ENCODE assay signal across 19 cellular contexts in the genomic region with DNA sequence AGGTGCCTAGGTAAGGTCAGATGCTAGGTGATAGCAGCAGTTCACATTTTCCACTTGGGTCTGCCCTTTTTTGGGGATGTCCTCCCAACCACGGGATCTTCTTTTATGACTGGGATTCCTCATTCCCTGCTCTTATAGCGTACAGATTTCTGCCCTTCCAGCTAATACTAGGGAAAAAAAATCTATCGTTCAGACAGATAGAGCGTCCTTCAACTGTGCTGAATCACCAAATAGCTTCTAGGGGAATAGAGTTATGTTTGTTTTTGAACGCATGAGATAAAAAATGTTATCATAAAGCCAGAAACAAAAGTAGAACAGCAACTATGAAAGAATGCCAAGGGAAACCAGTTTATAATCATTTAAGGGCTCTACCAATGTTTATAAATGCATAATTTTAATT.
"Had no signal": no experiment of that assay in that cellular context is flagged by ENCODE, and none has a peak within 500 bp of the region (broad histone marks: within the 10 kb centered on the region; RNA-seq: fewer than 3 reads in every experiment).

No MANE protein-coding gene starts in this region.

- H3K4me3 ChIP-seq: neural progenitor cell, ovary, tibial artery, vagina had no signal

- H3K27me3 ChIP-seq: neural progenitor cell, ovary, tibial artery, vagina had no signal

- ATAC-seq: activated CD8-positive, alpha-beta T cell treated with anti-CD3 and anti-CD28 coated beads for 36 hours; activated T-cell treated with anti-CD3 and anti-CD28 coated beads, Interleukin-2, amount 50 U/mL, for 4 hours; effector memory CD8-positive, alpha-beta T cell; stimulated activated naive B cell treated with anti-CD40 and anti-IgM and Interleukin-4, amounts not matched to agents 10 μg/mL and 1 μg/mL and 100 μg/mL, for 72 hours had no signal

- H3K27me3 Mint-ChIP-seq: activated B cell treated with CpG ODN at 0.5 μM for 24 hours; activated CD8-positive, alpha-beta T cell treated with anti-CD3 and anti-CD28 coated beads for 36 hours; activated naive CD4-positive, alpha-beta T cell treated with anti-CD3 and anti-CD28 coated beads, Interleukin-2, amount 50 U/mL, for 24 hours; dendritic cell treated with granulocyte-macrophage colony-stimulating factor and Interleukin-4, amounts not matched to agents 40 ng/mL and 50 ng/mL, for 4 days; effector memory CD8-positive, alpha-beta T cell; stimulated activated naive B cell treated with anti-CD40 and anti-IgM and Interleukin-4, amounts not matched to agents 10 μg/mL and 1 μg/mL and 100 μg/mL, for 72 hours had no signal

- DNase-seq: activated B cell treated with CpG ODN at 0.5 μM for 24 hours; activated CD4-positive, alpha-beta T cell treated with anti-CD3 and anti-CD28 coated beads for 48 hours; activated CD8-positive, alpha-beta T cell treated with anti-CD3 and anti-CD28 coated beads for 36 hours; activated effector memory CD4-positive, alpha-beta T cell treated with Interleukin-2 at 50 U/mL for 16 hours; activated T-cell treated with anti-CD3 and anti-CD28 coated beads, Interleukin-2, amount 50 U/mL, for 4 hours; effector memory CD8-positive, alpha-beta T cell; foreskin fibroblast; glutamatergic neuron; midbrain; ovary; stimulated activated CD4-positive, alpha-beta T cell treated with anti-CD3 and anti-CD28 coated beads, Interleukin-2, amount 100 ng/mL, for 48 hours; stimulated activated naive B cell treated with anti-CD40 and anti-IgM and Interleukin-4, amounts not matched to agents 10 μg/mL and 1 μg/mL and 100 μg/mL, for 72 hours; SW 1271; tibial artery had no signal

- H3K9ac ChIP-seq: neural progenitor cell had no signal

- H3K4me2 ChIP-seq: neural progenitor cell had no signal

- H3K27ac Mint-ChIP-seq: activated B cell treated with CpG ODN at 0.5 μM for 24 hours; activated CD8-positive, alpha-beta T cell treated with anti-CD3 and anti-CD28 coated beads for 36 hours; activated naive CD4-positive, alpha-beta T cell treated with anti-CD3 and anti-CD28 coated beads, Interleukin-2, amount 50 U/mL, for 24 hours; dendritic cell treated with granulocyte-macrophage colony-stimulating factor and Interleukin-4, amounts not matched to agents 40 ng/mL and 50 ng/mL, for 4 days; neural progenitor cell; stimulated activated naive B cell treated with anti-CD40 and anti-IgM and Interleukin-4, amounts not matched to agents 10 μg/mL and 1 μg/mL and 100 μg/mL, for 72 hours; T-helper 2 cell treated with Interferon-gamma antibody and Interleukin-4, amounts not matched to agents 5 μg/mL and 100 μg/mL, for 36 hours had no signal

- H3K27ac ChIP-seq: neural progenitor cell, tibial artery, vagina had no signal

- H3K4me1 Mint-ChIP-seq: neural progenitor cell had no signal

- H3K36me3 ChIP-seq: ovary, tibial artery, vagina had no signal

- H3K4me1 ChIP-seq: neural progenitor cell had no signal

- H3K4me3 Mint-ChIP-seq: activated B cell treated with CpG ODN at 0.5 μM for 24 hours; activated CD8-positive, alpha-beta T cell treated with anti-CD3 and anti-CD28 coated beads for 36 hours; activated naive CD4-positive, alpha-beta T cell treated with anti-CD3 and anti-CD28 coated beads, Interleukin-2, amount 50 U/mL, for 24 hours; activated T-cell treated with anti-CD3 and anti-CD28 coated beads, Interleukin-2, amount 50 U/mL, for 4 hours; dendritic cell treated with granulocyte-macrophage colony-stimulating factor and Interleukin-4, amounts not matched to agents 40 ng/mL and 50 ng/mL, for 4 days; effector memory CD8-positive, alpha-beta T cell; neural progenitor cell; stimulated activated naive B cell treated with anti-CD40 and anti-IgM and Interleukin-4, amounts not matched to agents 10 μg/mL and 1 μg/mL and 100 μg/mL, for 72 hours; T-helper 2 cell treated with Interferon-gamma antibody and Interleukin-4, amounts not matched to agents 5 μg/mL and 100 μg/mL, for 36 hours had no signal

- H3K9me3 Mint-ChIP-seq: activated B cell treated with CpG ODN at 0.5 μM for 24 hours; activated CD8-positive, alpha-beta T cell treated with anti-CD3 and anti-CD28 coated beads for 36 hours; activated naive CD4-positive, alpha-beta T cell treated with anti-CD3 and anti-CD28 coated beads, Interleukin-2, amount 50 U/mL, for 24 hours; activated T-cell treated with anti-CD3 and anti-CD28 coated beads, Interleukin-2, amount 50 U/mL, for 4 hours; dendritic cell treated with granulocyte-macrophage colony-stimulating factor and Interleukin-4, amounts not matched to agents 40 ng/mL and 50 ng/mL, for 4 days; effector memory CD8-positive, alpha-beta T cell; neural progenitor cell; stimulated activated naive B cell treated with anti-CD40 and anti-IgM and Interleukin-4, amounts not matched to agents 10 μg/mL and 1 μg/mL and 100 μg/mL, for 72 hours; T-helper 2 cell treated with Interferon-gamma antibody and Interleukin-4, amounts not matched to agents 5 μg/mL and 100 μg/mL, for 36 hours had no signal
